16 cellular contexts compared by ENCODE assay signal in genomic region chr14:37901978-37902377, GRCh38.
DNase-seq lines count a peak whose midpoint lies in the region; ATAC-seq and TF ChIP-seq lines count a peak whose summit lies in the region.
"Had no signal": no experiment of that assay in that cellular context is flagged by ENCODE, and none has a peak within 500 bp of the region (broad histone marks: within the 10 kb centered on the region; RNA-seq: fewer than 3 reads in every experiment).

No MANE protein-coding gene starts in this region.

- TF ChIP-seq CTCF in BJ (IDR thresholded peaks at IDR 0.05; ENCODE audit: insufficient read depth, low read depth, low read length), result 0 out of 2 replicates have a peak, but pooled peaks have one; percentile 13
- TF ChIP-seq CTCF in fibroblast of villous mesenchyme (IDR thresholded peaks at IDR 0.05; ENCODE audit: insufficient read depth, low read depth, low read length), result no peak

- H3K36me3 ChIP-seq in BJ (ENCODE audit: control insufficient read depth, insufficient read depth, low read length), result no peaks in the 10 kb centered on the region
- no peaks in the 10 kb centered on the region for H3K36me3 ChIP-seq in Karpas-422 (ENCODE audit: insufficient read depth, low read length)
- H3K36me3 ChIP-seq: esophagus squamous epithelium, pancreas had no signal

- no peaks in the 10 kb centered on the region for H3K79me2 ChIP-seq in Karpas-422 (ENCODE audit: low read length)

- H3K9me2 ChIP-seq in Karpas-422 (replicated peaks; ENCODE audit: insufficient read depth, low read length), result no peaks in the 10 kb centered on the region

- H3K36me3 Mint-ChIP-seq in activated T-helper 1 cell treated with anti-CD3 and anti-CD28 coated beads, Interleukin-12 subunit alpha, Interleukin-12 subunit beta, Interleukin-2, Interleukin-4 antibody, amounts not matched to agents 30 ng/mL and 10 ng/mL and 1 ng/mL, durations not matched to agents 14 hours and 24 hours and 36 hours (ENCODE audit: low read depth), result no peaks in the 10 kb centered on the region

- no peak overlapping the region for H3K4me3 Mint-ChIP-seq in activated T-helper 1 cell treated with anti-CD3 and anti-CD28 coated beads, Interleukin-12 subunit alpha, Interleukin-12 subunit beta, Interleukin-2, Interleukin-4 antibody, amounts not matched to agents 30 ng/mL and 10 ng/mL and 1 ng/mL, durations not matched to agents 14 hours and 24 hours and 36 hours
- H3K4me3 Mint-ChIP-seq: T-helper 2 cell treated with Interferon-gamma antibody and Interleukin-4, amounts not matched to agents 5 μg/mL and 100 μg/mL, for 36 hours had no signal

- no peaks in the 10 kb centered on the region; the same call in 1 of the 2 replicates for H3K9me3 ChIP-seq in Karpas-422 (ENCODE audit: low read length)
- H3K9me3 ChIP-seq: esophagus squamous epithelium, pancreas had no signal

- no peaks in the 10 kb centered on the region for H4K20me1 ChIP-seq in Karpas-422 (ENCODE audit: insufficient read depth, low read depth, low read length)

- H3K4me3 ChIP-seq in BJ (ENCODE audit: low read depth, low read length), result peak overlapping the region; percentile 15; the same call in 1 of the 2 replicates
- no peak overlapping the region for H3K4me3 ChIP-seq in Karpas-422 (ENCODE audit: low read length)
- no peak overlapping the region for H3K4me3 ChIP-seq in fibroblast of villous mesenchyme (ENCODE audit: low read depth, low read length)
- H3K4me3 ChIP-seq: esophagus squamous epithelium, pancreas had no signal

- intact Hi-C loops in sciatic nerve (cut with DNase I), result no loop called here
- intact Hi-C loops in activated T-helper 1 cell treated with anti-CD3 and anti-CD28 coated beads, Interleukin-12 subunit alpha, Interleukin-12 subunit beta, Interleukin-2, Interleukin-4 antibody, amounts not matched to agents 30 ng/mL and 10 ng/mL and 1 ng/mL, durations not matched to agents 14 hours and 24 hours and 36 hours (cut with micrococcal nuclease), result loop anchor here (2.0 kb wide), 2 partner anchors 965 to 1113 kb away; no protein-coding TSS in a partner anchor

- no peak overlapping the region for H3K4me2 ChIP-seq in Karpas-422 (ENCODE audit: low read depth, low read length, poor library complexity, severe bottlenecking)

- H3K9ac ChIP-seq in Karpas-422 (ENCODE audit: low read length), result no peak overlapping the region

- no peak overlapping the region for H3K27ac ChIP-seq in Karpas-422 (ENCODE audit: low read length)
- H3K27ac ChIP-seq: C4-2B, esophagus squamous epithelium, pancreas had no signal

- peak; percentile 67 for DNase-seq in BJ (ENCODE audit: low read depth)
- DNase-seq in Karpas-422, result no peak
- peak; percentile 55 for DNase-seq in fibroblast of villous mesenchyme (ENCODE audit: low read depth)
- DNase-seq in sciatic nerve (ENCODE audit: low spot score), result peak; percentile 67
- DNase-seq in Kasumi-1 (lab: John Stamatoyannopoulos, UW), result no peak
- DNase-seq in activated T-helper 1 cell treated with anti-CD3 and anti-CD28 coated beads, Interleukin-12 subunit alpha, Interleukin-12 subunit beta, Interleukin-2, Interleukin-4 antibody, amounts not matched to agents 30 ng/mL and 10 ng/mL and 1 ng/mL, durations not matched to agents 14 hours and 24 hours and 36 hours (ENCODE audit: low spot score), result no peak
- no peak for DNase-seq in GM19240 (ENCODE audit: insufficient read length, low spot score)
- DNase-seq in effector CD4-positive, alpha-beta T cell, result no peak
- DNase-seq: activated CD4-positive, alpha-beta T cell treated with anti-CD3 and anti-CD28 coated beads for 4 hours; cortex of kidney; esophagus squamous epithelium; pancreas; SHP77 treated with DMSO at 0.1 percent for 48 hours; stimulated activated CD4-positive, alpha-beta T cell treated with anti-CD3 and anti-CD28 coated beads, Interleukin-15, amount 100 ng/mL, for 24 hours had no signal

- H3K27ac Mint-ChIP-seq in activated T-helper 1 cell treated with anti-CD3 and anti-CD28 coated beads, Interleukin-12 subunit alpha, Interleukin-12 subunit beta, Interleukin-2, Interleukin-4 antibody, amounts not matched to agents 30 ng/mL and 10 ng/mL and 1 ng/mL, durations not matched to agents 14 hours and 24 hours and 36 hours, result no peak overlapping the region
- H3K27ac Mint-ChIP-seq: T-helper 2 cell treated with Interferon-gamma antibody and Interleukin-4, amounts not matched to agents 5 μg/mL and 100 μg/mL, for 36 hours had no signal

- H3K4me1 ChIP-seq in Karpas-422 (ENCODE audit: low read length), result peaks cover 41% of the 10 kb centered on the region
- H3K4me1 ChIP-seq: esophagus squamous epithelium, pancreas had no signal

- POLR2A ChIA-PET in BJ (lab: Charles Lee), result no interaction called here

- ATAC-seq in sciatic nerve, result peak; percentile 94

- H3K27me3 ChIP-seq in BJ (ENCODE audit: control insufficient read depth, insufficient read depth, low read length), result no peaks in the 10 kb centered on the region
- H3K27me3 ChIP-seq in Karpas-422 (ENCODE audit: low read length), result no peaks in the 10 kb centered on the region

- CTCF ChIA-PET in BJ (lab: Yijun Ruan, JAX), result interaction anchor here (0.6 to 6.3 kb wide), 10 partner anchors 20 to 972 kb away, joined by 3 to 46 read pairs (median 4); partner anchors contain the start of gene SSTR1

- no peaks in the 10 kb centered on the region for H3K4me1 Mint-ChIP-seq in activated T-helper 1 cell treated with anti-CD3 and anti-CD28 coated beads, Interleukin-12 subunit alpha, Interleukin-12 subunit beta, Interleukin-2, Interleukin-4 antibody, amounts not matched to agents 30 ng/mL and 10 ng/mL and 1 ng/mL, durations not matched to agents 14 hours and 24 hours and 36 hours (ENCODE audit: low read depth)

- H3K9me3 Mint-ChIP-seq in activated T-helper 1 cell treated with anti-CD3 and anti-CD28 coated beads, Interleukin-12 subunit alpha, Interleukin-12 subunit beta, Interleukin-2, Interleukin-4 antibody, amounts not matched to agents 30 ng/mL and 10 ng/mL and 1 ng/mL, durations not matched to agents 14 hours and 24 hours and 36 hours, result no peaks in the 10 kb centered on the region
- H3K9me3 Mint-ChIP-seq: T-helper 2 cell treated with Interferon-gamma antibody and Interleukin-4, amounts not matched to agents 5 μg/mL and 100 μg/mL, for 36 hours had no signal

- H3K27me3 Mint-ChIP-seq in activated T-helper 1 cell treated with anti-CD3 and anti-CD28 coated beads, Interleukin-12 subunit alpha, Interleukin-12 subunit beta, Interleukin-2, Interleukin-4 antibody, amounts not matched to agents 30 ng/mL and 10 ng/mL and 1 ng/mL, durations not matched to agents 14 hours and 24 hours and 36 hours (ENCODE audit: insufficient read depth), result peaks cover 9% of the 10 kb centered on the region

- H2AFZ ChIP-seq in Karpas-422 (ENCODE audit: low read length), result peak overlapping the region; percentile 23; the same call in 1 of the 2 replicates

Comparison
In these comparisons a context has a peak if more than half of its experiments do, and no peak if none do; other contexts are left out.
1. DNase-seq: peak in BJ (single experiment), fibroblast of villous mesenchyme (single experiment) and sciatic nerve (single experiment); none in Karpas-422 (single experiment), Kasumi-1 (0 of 2), activated T-helper 1 cell treated with anti-CD3 and anti-CD28 coated beads, Interleukin-12 subunit alpha, Interleukin-12 subunit beta, Interleukin-2, Interleukin-4 antibody, amounts not matched to agents 30 ng/mL and 10 ng/mL and 1 ng/mL, durations not matched to agents 14 hours and 24 hours and 36 hours (single experiment), GM19240 (single experiment) and effector CD4-positive, alpha-beta T cell (single experiment).